8 cellular contexts compared by ENCODE assay signal in the genomic region with DNA sequence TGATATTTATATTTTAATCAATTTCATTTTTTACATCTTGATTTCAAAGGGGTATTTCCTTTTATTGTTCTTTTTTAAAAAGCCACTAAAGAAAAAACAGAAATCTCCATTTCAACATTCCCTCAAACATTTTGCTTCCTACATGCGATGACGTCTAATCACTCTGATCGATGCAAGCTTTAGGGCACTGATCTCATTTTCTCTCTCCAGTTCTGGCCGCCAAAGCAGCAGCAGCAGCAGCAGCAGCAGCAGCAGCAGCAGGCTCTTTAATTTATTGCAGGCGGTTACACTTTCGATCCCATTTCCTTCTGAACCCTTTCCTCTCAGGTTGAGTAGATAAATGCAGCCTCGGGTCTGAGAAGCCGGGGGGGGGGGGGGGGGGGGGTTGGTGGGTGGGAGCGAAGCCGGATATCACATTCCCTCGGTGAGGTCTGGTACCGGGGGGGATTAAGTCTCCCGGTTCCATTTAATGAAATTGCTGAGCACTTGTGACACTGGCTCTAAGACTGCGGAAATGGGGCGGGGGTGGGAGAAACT. TPM values are rescaled to one million over a fixed set of nuclear protein-coding genes. Genes with fewer than 3 reads are reported as not detected.
DNase-seq lines count a peak whose midpoint lies in the region; ATAC-seq, FAIRE-seq and TF ChIP-seq lines count a peak whose summit lies in the region.

No MANE protein-coding gene starts in this region.

- H3K4me1 ChIP-seq in PC-9 (replicated peaks; ENCODE audit: insufficient read depth) (no peaks in the 10 kb centered on the region), H1 (replicated peaks in 1 of 4; ENCODE audit: control insufficient read depth in 3 of 4, insufficient read depth in 4 of 4, low read length in 3 of 4) (peaks cover 0 to 7% (median 2%) of the 10 kb centered on the region in 4 experiments; a peak in 5 of 7 replicates)

- DNase-seq in AG04450 (ENCODE audit: low read depth, low spot score) (no peak), PC-9 (peak in 1 of 2 experiments; percentile 12), H1 (ENCODE audit: low read depth in 1 of 2, low spot score in 2 of 2) (no peak), GM12892 (ENCODE audit: insufficient read length) (no peak)

- H3K9me2 ChIP-seq in PC-9 (ENCODE audit: insufficient read depth) (no peaks in the 10 kb centered on the region), neural cell (ENCODE audit: insufficient read depth, low read length) (no peaks in the 10 kb centered on the region)

- no peak overlapping the region for H3K4ac ChIP-seq in H1 (replicated peaks; ENCODE audit: insufficient read length, low read depth, low read length)

- no peak overlapping the region for H3K56ac ChIP-seq in H1 (replicated peaks; ENCODE audit: insufficient read length, low read depth, low read length)

- H3K36me3 ChIP-seq in PC-9 (ENCODE audit: low read depth) (no peaks in the 10 kb centered on the region), H1 (ENCODE audit: control insufficient read depth in 2 of 4, insufficient read depth in 4 of 4, low read length in 3 of 4) (no peaks in the 10 kb centered on the region), neural cell (ENCODE audit: insufficient read depth, low read length) (no peaks in the 10 kb centered on the region)

- H3F3A ChIP-seq in PC-9 (ENCODE audit: insufficient read depth, low read depth): peaks cover 12% of the 10 kb centered on the region
- H3F3A ChIP-seq in neural cell (ENCODE audit: insufficient read depth, low read length, poor library complexity, severe bottlenecking): no peaks in the 10 kb centered on the region

- CTCF ChIA-PET in AG04450 (lab: Charles Lee): interaction anchor here (0.6 kb wide), 1 partner anchor 12 kb away, joined by 3 read pairs; no protein-coding TSS in a partner anchor
- CTCF ChIA-PET in PC-9 (lab: Charles Lee): no interaction called here
- CTCF ChIA-PET in H1 (lab: Charles Lee; ENCODE audit: partially characterized antibody): interaction anchor here (0.7 kb wide), 1 partner anchor 507 kb away, joined by 4 read pairs; no protein-coding TSS in a partner anchor

- H3K4me2 ChIP-seq in PC-9 (peak overlapping the region; percentile 99), H1 (ENCODE audit: insufficient read depth in 1 of 2, low read depth in 2 of 2, low read length in 2 of 2) (peak overlapping the region; percentile 89 to 100), neural cell (ENCODE audit: low read length) (peak overlapping the region; percentile 72)

- 4% methylated on average over 7 of the region's 15 CpGs; no CpG with 5 or more reads in 1 of the 2 experiments for WGBS in H1 (ENCODE audit: extremely low coverage in 1 of 2, insufficient coverage in 1 of 2, insufficient read length in 1 of 2, insufficient replicate concordance in 2 of 2, low coverage in 1 of 2, low lambda C conversion rate in 2 of 2, missing lambda C conversion rate in 1 of 2), 2 experiments

- H3K27ac ChIP-seq in AG04450 (ENCODE audit: low read depth, low read length) (peak overlapping the region; percentile 31), PC-9 (peak overlapping the region; percentile 60), H1 (ENCODE audit: low read depth, low read length) (no peak overlapping the region), neural cell (ENCODE audit: low read length) (peak overlapping the region; percentile 71)

- no peak overlapping the region for H3K14ac ChIP-seq in H1 (ENCODE audit: insufficient read length)

- FAIRE-seq in H1 (lab: Jason Lieb, UNC): no peak
- no peak for FAIRE-seq in GM12892 (lab: Jason Lieb, UNC)

- no peak for TF ChIP-seq RAD21 in H1 (IDR thresholded peaks at IDR 0.05 in 1 of 2, conservative IDR thresholded peaks at IDR 0.05 in 1 of 2; ENCODE audit: low read depth in 2 of 2, low read length in 2 of 2)
- TF ChIP-seq RAD21 in neural cell (conservative IDR thresholded peaks at IDR 0.05): no peak

- TF ChIP-seq EP300 in H1 (IDR thresholded peaks at IDR 0.05; ENCODE audit: borderline replicate concordance in 1 of 2, low read depth in 2 of 2, low read length in 2 of 2) (no peak), neural cell (conservative IDR thresholded peaks at IDR 0.05; ENCODE audit: poor library complexity, severe bottlenecking) (no peak)

- H2AFZ ChIP-seq in PC-9 (peak overlapping the region; percentile 68), H1 (ENCODE audit: low read length) (no peak overlapping the region), neural cell (ENCODE audit: low read depth, low read length) (no peak overlapping the region)

- H3K9me3 ChIP-seq in AG04450 (ENCODE audit: control insufficient read depth, insufficient read depth, low read length) (no peaks in the 10 kb centered on the region; the same call in 1 of the 2 replicates), PC-9 (ENCODE audit: insufficient read depth, low read depth) (no peaks in the 10 kb centered on the region), H1 (ENCODE audit: insufficient read depth in 2 of 2, low read depth in 1 of 2, low read length in 1 of 2) (no peaks in the 10 kb centered on the region), neural cell (ENCODE audit: low read length) (no peaks in the 10 kb centered on the region)

- H4K91ac ChIP-seq in H1 (replicated peaks; ENCODE audit: insufficient read length, low read length): no peak overlapping the region

- no peak overlapping the region for H2BK12ac ChIP-seq in H1 (ENCODE audit: low read depth, low read length)

- H2BK5ac ChIP-seq in H1 (ENCODE audit: low read depth, low read length): no peak overlapping the region

- no TSS peak for BruUV-seq in PC-9 (replicated peaks; lab: Mats Ljungman, UMichigan)

- TF ChIP-seq POLR2A in H1 (IDR thresholded peaks at IDR 0.05; ENCODE audit: control extremely low read depth in 1 of 2, low read depth in 2 of 2, low read length in 2 of 2) (no peak), GM12892 (IDR thresholded peaks at IDR 0.05; ENCODE audit: low read depth, low read length) (no peak)

- intact Hi-C loops in PC-9 (cut with micrococcal nuclease; ENCODE audit: unreplicated experiment): loop anchor here (1.0 to 10.0 kb wide), 9 partner anchors 106 to 1426 kb away; no protein-coding TSS in a partner anchor

- H3K27me3 ChIP-seq in AG04450 (ENCODE audit: control insufficient read depth, insufficient read depth, low read length) (no peaks in the 10 kb centered on the region), PC-9 (ENCODE audit: insufficient read depth, low read depth) (no peaks in the 10 kb centered on the region), H1 (replicated peaks in 1 of 4; ENCODE audit: control insufficient read depth in 3 of 4, extremely low read depth in 1 of 4, insufficient read depth in 3 of 4, low read length in 3 of 4) (peaks cover 0 to 25% (median 19%) of the 10 kb centered on the region in 4 experiments; a peak in 5 of 7 replicates), neural cell (ENCODE audit: insufficient read depth, low read depth, low read length) (no peaks in the 10 kb centered on the region)

- no peak overlapping the region for H2BK15ac ChIP-seq in H1 (ENCODE audit: low read length)

- peak overlapping the region; percentile 87 for H3K4me3 ChIP-seq in AG04450 (ENCODE audit: low read depth, low read length)
- H3K4me3 ChIP-seq in PC-9: peak overlapping the region; percentile 64
- peak overlapping the region; percentile 65 to 86 (median 84) for H3K4me3 ChIP-seq in H1 (ENCODE audit: extremely low read depth in 1 of 4, insufficient read depth in 2 of 4, low read depth in 3 of 4, low read length in 4 of 4)
- peak overlapping the region; percentile 96 for H3K4me3 ChIP-seq in neural cell (ENCODE audit: low read length)

- no peaks in the 10 kb centered on the region for H3K79me1 ChIP-seq in H1 (ENCODE audit: low read depth, low read length)

- H3K18ac ChIP-seq in H1 (ENCODE audit: extremely low read depth, low read length): no peak overlapping the region

- no peak overlapping the region for H4K5ac ChIP-seq in H1 (ENCODE audit: insufficient read length, low read depth, low read length)

- no peak overlapping the region for H3K9ac ChIP-seq in H1 (replicated peaks in 1 of 4; ENCODE audit: extremely low read depth in 1 of 4, low read depth in 3 of 4, low read length in 3 of 4)
- peak overlapping the region; percentile 66 for H3K9ac ChIP-seq in neural cell (ENCODE audit: low read length)

- H3K23me2 ChIP-seq in H1 (ENCODE audit: low read depth, low read length): peaks cover 41% of the 10 kb centered on the region

- no peak overlapping the region for H2BK20ac ChIP-seq in H1 (ENCODE audit: low read length)

- H3K79me2 ChIP-seq in PC-9 (ENCODE audit: low read depth) (peaks cover 12% of the 10 kb centered on the region), H1 (ENCODE audit: control insufficient read depth in 1 of 2, insufficient read depth in 2 of 2, low read length in 2 of 2) (no peaks in the 10 kb centered on the region), neural cell (replicated peaks; ENCODE audit: insufficient read depth, low read length) (no peaks in the 10 kb centered on the region)

- ATAC-seq in GM19468 (IDR thresholded peaks at IDR 0.05; ENCODE audit: extremely low read depth, unreplicated experiment): peak; percentile 8
- ATAC-seq in GM18519 (IDR thresholded peaks at IDR 0.05; ENCODE audit: low FRiP score, unreplicated experiment): no peak
- no peak for ATAC-seq in GM21447 (IDR thresholded peaks at IDR 0.05; ENCODE audit: unreplicated experiment)

- H4K8ac ChIP-seq in H1 (ENCODE audit: extremely low read depth, insufficient read depth, low read length): no peak overlapping the region

- H3K23ac ChIP-seq in H1 (ENCODE audit: insufficient read length): no peak overlapping the region

- no peaks in the 10 kb centered on the region for H4K20me1 ChIP-seq in PC-9 (ENCODE audit: insufficient read depth)
- H4K20me1 ChIP-seq in H1 (replicated peaks in 1 of 2; ENCODE audit: control insufficient read depth in 1 of 2, insufficient read depth in 2 of 2, low read length in 2 of 2): peaks cover 0 to 4% of the 10 kb centered on the region in 2 experiments
- no peaks in the 10 kb centered on the region for H4K20me1 ChIP-seq in neural cell (ENCODE audit: insufficient read depth)

- POLR2A ChIA-PET in AG04450 (lab: Yijun Ruan, JAX) (no interaction called here), PC-9 (lab: Charles Lee; ENCODE audit: unreplicated experiment) (no interaction called here), H1 (lab: Charles Lee; ENCODE audit: partially characterized antibody) (no interaction called here)

- TF ChIP-seq CTCF in AG04450 (IDR thresholded peaks at IDR 0.05; ENCODE audit: low read depth, low read length) (no peak), PC-9 (conservative IDR thresholded peaks at IDR 0.05) (no peak), H1 (IDR thresholded peaks at IDR 0.05; ENCODE audit: control extremely low read depth in 1 of 3, insufficient read depth in 1 of 3, low read depth in 1 of 3, low read length in 3 of 3) (no peak), neural cell (IDR thresholded peaks at IDR 0.05; ENCODE audit: poor library complexity, severe bottlenecking) (no peak)

- H2AK5ac ChIP-seq in H1 (ENCODE audit: low read depth, low read length): no peak overlapping the region

- no peak overlapping the region for H2BK120ac ChIP-seq in H1 (replicated peaks; ENCODE audit: low read depth, low read length)

RNA-seq across cellular contexts. Expression of a gene that starts 3.4 kb away (rescaled TPM):
- polyA plus RNA-seq in AG04450 (2011; rRNA removed) (18.5 and 20.0 TPM in 2 replicates), H1 (2011; rRNA removed) (3.1 and 4.1 TPM in 2 replicates), neural cell (12.6 and 15.3 TPM in 2 replicates)
- polyA minus RNA-seq in AG04450 (2011; rRNA and poly(A)+ RNA removed): 61.6 and 62.8 TPM in 2 replicates
- 28.6 and 32.4 TPM in 2 replicates for total RNA-seq in PC-9 (2021)
- 6.1 and 6.7 TPM in 2 replicates for total RNA-seq in H1 (2021; fragmentation: NEBNext Ultra II Directional; extraction: Animal tissue kit (Norgen Biotek cat#: 25700))
- polyA plus RNA-seq in H1 (2011; cell fraction: cytosol; rRNA removed): 3.4 TPM
- 9.0 TPM for polyA plus RNA-seq in H1 (2011; cell fraction: nucleus; rRNA removed)
- polyA plus RNA-seq in H1 (2012, experiment 1 of 2): 2.4 to 3.2 TPM (median 3.0 TPM) in 4 replicates
- 0.50 TPM for polyA plus RNA-seq in H1 (2012, experiment 2 of 2)
- polyA plus RNA-seq in H1 (2013, experiment 1 of 2): 2.4 TPM
- polyA plus RNA-seq in H1 (2013, experiment 2 of 2): 2.2 TPM
- polyA minus RNA-seq in H1 (2011; rRNA and poly(A)+ RNA removed): 19.4 and 22.9 TPM in 2 replicates
- polyA minus RNA-seq in H1 (2011; cell fraction: cytosol; rRNA and poly(A)+ RNA removed): 9.8 TPM
- polyA minus RNA-seq in H1 (2011; cell fraction: nucleus; rRNA and poly(A)+ RNA removed): 48.0 TPM
- 78.6 and 89.1 TPM in 2 replicates for polyA minus RNA-seq in neural cell
- polyA plus RNA-seq in GM12892 (2012; ENCODE audit: missing spikeins): not detected
